29 cellular contexts compared by ENCODE assay signal in genomic region chr3:51156147-51156546, GRCh38.
"Had no signal": no experiment of that assay in that cellular context is flagged by ENCODE, and none has a peak within 500 bp of the region (broad histone marks: within the 10 kb centered on the region; RNA-seq: fewer than 3 reads in every experiment).

No MANE protein-coding gene starts in this region.

- H3K9me3 ChIP-seq: left ventricle myocardium inferior, psoas muscle, stomach, thoracic aorta, tibial artery, upper lobe of right lung had no signal

- H3K27me3 ChIP-seq: stomach, tibial artery, upper lobe of right lung had no signal

- ATAC-seq: natural killer cell; psoas muscle; right cardiac atrium; sciatic nerve; stimulated activated naive B cell treated with anti-CD40 and anti-IgM and Interleukin-4, amounts not matched to agents 10 μg/mL and 1 μg/mL and 100 μg/mL, for 72 hours; stimulated activated naive CD8-positive, alpha-beta T cell treated with anti-CD3 and anti-CD28 coated beads, Interleukin-15, Interleukin-2, amounts not matched to agents 100 U/mL and 50 U/mL, for 24 hours; upper lobe of right lung had no signal

- FAIRE-seq: islet of Langerhans, urothelium cell line had no signal

- H3K36me3 ChIP-seq: left ventricle myocardium inferior, stomach, thoracic aorta, tibial artery, upper lobe of right lung had no signal

- H3K4me3 ChIP-seq: left ventricle myocardium inferior, lung, psoas muscle, skin epidermis, stomach, thoracic aorta, tibial artery, upper lobe of right lung had no signal

- H3K9ac ChIP-seq: parathyroid adenoma had no signal

- H3K27ac ChIP-seq: left ventricle myocardium inferior, parathyroid adenoma, psoas muscle, skin epidermis, stomach, thoracic aorta, tibial artery, upper lobe of right lung had no signal

- H3K4me1 ChIP-seq: left ventricle myocardium inferior, parathyroid adenoma, psoas muscle, stomach, tibial artery, upper lobe of right lung had no signal

- DNase-seq: head of caudate nucleus; hypothalamus; immature natural killer cell; kidney; left ventricle myocardium inferior; mesendoderm; naive B cell; natural killer cell; nephron progenitor cell; nucleus accumbens; psoas muscle; right cardiac atrium; stimulated activated CD4-positive, alpha-beta T cell treated with anti-CD3 and anti-CD28 coated beads, Interleukin-12 subunit alpha, Interleukin-12 subunit beta, amount 100 ng/mL, for 4 hours; stimulated activated CD4-positive, alpha-beta T cell treated with anti-CD3 and anti-CD28 coated beads, Interleukin-15, amount 100 ng/mL, for 24 hours; stimulated activated CD4-positive, alpha-beta T cell treated with anti-CD3 and anti-CD28 coated beads, Interleukin-2, amount 100 ng/mL, for 24 hours; stimulated activated CD4-positive, alpha-beta T cell treated with anti-CD3 and anti-CD28 coated beads, Interleukin-4, amount 100 ng/mL, for 1 hour; stimulated activated naive B cell treated with anti-CD40 and anti-IgM and Interleukin-4, amounts not matched to agents 10 μg/mL and 1 μg/mL and 100 μg/mL, for 72 hours; stimulated activated naive CD8-positive, alpha-beta T cell treated with anti-CD3 and anti-CD28 coated beads, Interleukin-15, Interleukin-2, amounts not matched to agents 100 U/mL and 50 U/mL, for 24 hours; stomach; tibial artery; trophoblast cell; upper lobe of right lung had no signal

- H2AFZ ChIP-seq: parathyroid adenoma had no signal
